1 cellular context compared by ENCODE assay signal in genomic region chr12:69386921-69387320, GRCh38.
TF ChIP-seq lines count a peak whose summit lies in the region.

No MANE protein-coding gene starts in this region.

TF ChIP-seq in K562, 482 proteins besides CTCF, POLR2A, EP300 and RAD21 (continued from another document):
- no peak for TF ChIP-seq TSHZ1 (CRISPR knock-in tag; IDR thresholded peaks at IDR 0.05)
- TF ChIP-seq ZNF780A (CRISPR knock-in tag; IDR thresholded peaks at IDR 0.05): no peak
- no peak for TF ChIP-seq ZNF57 (CRISPR knock-in tag; IDR thresholded peaks at IDR 0.05)
- TF ChIP-seq JUN (IDR thresholded peaks at IDR 0.05; ENCODE audit: borderline replicate concordance, low read depth, low read length): no peak
- no peak for TF ChIP-seq JUN (CRISPR knock-in tag; IDR thresholded peaks at IDR 0.05; ENCODE audit: borderline replicate concordance)
- TF ChIP-seq ZNF507 (tag; conservative IDR thresholded peaks at IDR 0.05): no peak
- TF ChIP-seq PTTG1 (tag; IDR thresholded peaks at IDR 0.05; ENCODE audit: low read depth): no peak
- TF ChIP-seq ZNF277 (CRISPR knock-in tag; IDR thresholded peaks at IDR 0.05; ENCODE audit: borderline replicate concordance): no peak
